In genomic region chr16:12614662-12615278, GRCh38 we compare ENCODE assay signal across 18 cellular contexts.
"Had no signal": no experiment of that assay in that cellular context is flagged by ENCODE, and none has a peak within 500 bp of the region (broad histone marks: within the 10 kb centered on the region; RNA-seq: fewer than 3 reads in every experiment).

No MANE protein-coding gene starts in this region.

- H3K4me3 ChIP-seq: dorsolateral prefrontal cortex, lower lobe of right lung, sigmoid colon, thyroid gland had no signal

- H3K27me3 ChIP-seq: brain microvascular endothelial cell, dorsolateral prefrontal cortex, foreskin keratinocyte, sigmoid colon, thyroid gland had no signal

- H3K4me1 ChIP-seq: foreskin keratinocyte, lower lobe of right lung, sigmoid colon had no signal

- H3K27me3 Mint-ChIP-seq: stimulated activated memory B cell treated with anti-CD40 and anti-IgM and Interleukin-4, amounts not matched to agents 10 μg/mL and 1 μg/mL and 100 μg/mL, for 72 hours had no signal

- H3K4me3 Mint-ChIP-seq: activated T-helper 1 cell treated with anti-CD3 and anti-CD28 coated beads, Interleukin-12 subunit alpha, Interleukin-12 subunit beta, Interleukin-2, Interleukin-4 antibody, amounts not matched to agents 30 ng/mL and 10 ng/mL and 1 ng/mL, durations not matched to agents 14 hours and 24 hours and 36 hours; natural killer cell treated with Interleukin-12 subunit alpha and Interleukin-12 subunit beta and Interleukin-15 and Interleukin-18, amount 100 ng/mL, for 72 hours; stimulated activated memory B cell treated with anti-CD40 and anti-IgM and Interleukin-4, amounts not matched to agents 10 μg/mL and 1 μg/mL and 100 μg/mL, for 72 hours; T-helper 17 cell had no signal

- DNase-seq: activated CD4-positive, CD25-positive, alpha-beta regulatory T cell treated with anti-CD3 and anti-CD28 coated beads, Interleukin-2, amount 50 U/mL, for 72 hours; activated CD8-positive, alpha-beta memory T cell treated with anti-CD3 and anti-CD28 coated beads, Interleukin-2, amount 50 U/mL, for 4 hours; aorta; brain microvascular endothelial cell; central memory CD4-positive, alpha-beta T cell; dorsolateral prefrontal cortex; foreskin keratinocyte; hippocampal formation; lower lobe of right lung; sigmoid colon; stimulated activated CD4-positive, alpha-beta T cell treated with anti-CD3 and anti-CD28 coated beads, Interleukin-4, amount 100 ng/mL, for 4 hours; T-helper 17 cell; thyroid gland had no signal

- H3K27ac Mint-ChIP-seq: activated T-helper 1 cell treated with anti-CD3 and anti-CD28 coated beads, Interleukin-12 subunit alpha, Interleukin-12 subunit beta, Interleukin-2, Interleukin-4 antibody, amounts not matched to agents 30 ng/mL and 10 ng/mL and 1 ng/mL, durations not matched to agents 14 hours and 24 hours and 36 hours; natural killer cell treated with Interleukin-12 subunit alpha and Interleukin-12 subunit beta and Interleukin-15 and Interleukin-18, amount 100 ng/mL, for 72 hours; stimulated activated memory B cell treated with anti-CD40 and anti-IgM and Interleukin-4, amounts not matched to agents 10 μg/mL and 1 μg/mL and 100 μg/mL, for 72 hours; T-helper 17 cell had no signal

- ATAC-seq: foreskin keratinocyte; lower lobe of right lung; natural killer cell treated with Interleukin-12 subunit alpha and Interleukin-12 subunit beta and Interleukin-15 and Interleukin-18, amount 100 ng/mL, for 72 hours; stimulated activated memory B cell treated with anti-CD40 and anti-IgM and Interleukin-4, amounts not matched to agents 10 μg/mL and 1 μg/mL and 100 μg/mL, for 72 hours; T-helper 17 cell had no signal

- H3K27ac ChIP-seq: brain microvascular endothelial cell, dorsolateral prefrontal cortex, foreskin keratinocyte, lower lobe of right lung, neutrophil, sigmoid colon, thyroid gland, VCaP had no signal

- H3K9me3 ChIP-seq: lower lobe of right lung, neutrophil, sigmoid colon, thyroid gland had no signal

- H3K36me3 ChIP-seq: brain microvascular endothelial cell, lower lobe of right lung, neutrophil, sigmoid colon, thyroid gland had no signal

- H3K36me3 Mint-ChIP-seq: natural killer cell treated with Interleukin-12 subunit alpha and Interleukin-12 subunit beta and Interleukin-15 and Interleukin-18, amount 100 ng/mL, for 72 hours; stimulated activated memory B cell treated with anti-CD40 and anti-IgM and Interleukin-4, amounts not matched to agents 10 μg/mL and 1 μg/mL and 100 μg/mL, for 72 hours had no signal

- H3K9me3 Mint-ChIP-seq: natural killer cell treated with Interleukin-12 subunit alpha and Interleukin-12 subunit beta and Interleukin-15 and Interleukin-18, amount 100 ng/mL, for 72 hours; stimulated activated memory B cell treated with anti-CD40 and anti-IgM and Interleukin-4, amounts not matched to agents 10 μg/mL and 1 μg/mL and 100 μg/mL, for 72 hours had no signal
